ENCODE assay signal across 20 cellular contexts in genomic region chr12:15982921-15983320, GRCh38.
"Had no signal": no experiment of that assay in that cellular context is flagged by ENCODE, and none has a peak within 500 bp of the region (broad histone marks: within the 10 kb centered on the region; RNA-seq: fewer than 3 reads in every experiment).

No MANE protein-coding gene starts in this region.

- DNase-seq: activated CD4-positive, alpha-beta T cell treated with anti-CD3 and anti-CD28 coated beads for 1 hour; activated CD4-positive, alpha-beta T cell treated with anti-CD3 and anti-CD28 coated beads, Interleukin-2, amount 50 U/mL, for 4 hours; activated effector memory CD4-positive, alpha-beta T cell treated with anti-CD3 and anti-CD28 coated beads, Interleukin-2, amount 50 U/mL, for 16 hours; activated T-cell treated with anti-CD3 and anti-CD28 coated beads, Interleukin-2, amount 50 U/mL, for 24 hours; effector memory CD8-positive, alpha-beta T cell; heart right ventricle; left cardiac atrium; lower lobe of right lung; naive thymus-derived CD4-positive, alpha-beta T cell; stimulated activated CD4-positive, alpha-beta T cell treated with anti-CD3 and anti-CD28 coated beads, Interleukin-4, amount 100 ng/mL, for 4 hours; stimulated activated CD8-positive, alpha-beta memory T cell treated with anti-CD3 and anti-CD28 coated beads, Interleukin-4, amount 100 ng/mL, for 48 hours; T-cell; T1000 had no signal

- H3K9me3 ChIP-seq: breast epithelium, gastroesophageal sphincter, lower lobe of right lung, neutrophil had no signal

- H3K27ac Mint-ChIP-seq: activated naive CD8-positive, alpha-beta T cell; activated T-cell treated with anti-CD3 and anti-CD28 coated beads, Interleukin-2, amount 50 U/mL, for 24 hours; stimulated activated naive CD8-positive, alpha-beta T cell treated with anti-CD3 and anti-CD28 coated beads, Interleukin-15, Interleukin-2, amounts not matched to agents 100 ng/mL and 50 ng/mL, for 24 hours; T-cell; type B pancreatic cell had no signal

- ATAC-seq: effector memory CD8-positive, alpha-beta T cell; gastroesophageal sphincter; heart right ventricle; left cardiac atrium; naive thymus-derived CD4-positive, alpha-beta T cell; T-cell had no signal

- H3K27me3 ChIP-seq: breast epithelium, gastroesophageal sphincter, heart right ventricle, neutrophil had no signal

- H3K36me3 ChIP-seq: breast epithelium had no signal

- H3K27ac ChIP-seq: breast epithelium, heart right ventricle, lower lobe of right lung, neutrophil had no signal

- H3K4me3 Mint-ChIP-seq: activated naive CD8-positive, alpha-beta T cell; activated T-cell treated with anti-CD3 and anti-CD28 coated beads, Interleukin-2, amount 50 U/mL, for 24 hours; effector memory CD8-positive, alpha-beta T cell; naive thymus-derived CD4-positive, alpha-beta T cell; stimulated activated naive CD8-positive, alpha-beta T cell treated with anti-CD3 and anti-CD28 coated beads, Interleukin-15, Interleukin-2, amounts not matched to agents 100 ng/mL and 50 ng/mL, for 24 hours; T-cell; type B pancreatic cell had no signal

- H3K4me1 Mint-ChIP-seq: T-cell had no signal

- H3K9me3 Mint-ChIP-seq: activated T-cell treated with anti-CD3 and anti-CD28 coated beads, Interleukin-2, amount 50 U/mL, for 24 hours; effector memory CD8-positive, alpha-beta T cell; stimulated activated naive CD8-positive, alpha-beta T cell treated with anti-CD3 and anti-CD28 coated beads, Interleukin-15, Interleukin-2, amounts not matched to agents 100 ng/mL and 50 ng/mL, for 24 hours had no signal

- H3K4me1 ChIP-seq: breast epithelium had no signal

- H3K4me3 ChIP-seq: breast epithelium, gastroesophageal sphincter, heart right ventricle, lower lobe of right lung, skin epidermis had no signal

- H3K27me3 Mint-ChIP-seq: activated naive CD8-positive, alpha-beta T cell; activated T-cell treated with anti-CD3 and anti-CD28 coated beads, Interleukin-2, amount 50 U/mL, for 24 hours; effector memory CD8-positive, alpha-beta T cell; naive thymus-derived CD4-positive, alpha-beta T cell; stimulated activated naive CD8-positive, alpha-beta T cell treated with anti-CD3 and anti-CD28 coated beads, Interleukin-15, Interleukin-2, amounts not matched to agents 100 ng/mL and 50 ng/mL, for 24 hours; T-cell; type B pancreatic cell had no signal
